Comparison of ENCODE assay signal across 18 cellular contexts in genomic region chr4:10085828-10086505, GRCh38. TPM values are rescaled to one million over a fixed set of nuclear protein-coding genes. Genes with fewer than 3 reads are reported as not detected.
DNase-seq lines count a peak whose midpoint lies in the region; ATAC-seq, FAIRE-seq and TF ChIP-seq lines count a peak whose summit lies in the region.
"Had no signal": no experiment of that assay in that cellular context is flagged by ENCODE, and none has a peak within 500 bp of the region (broad histone marks: within the 10 kb centered on the region; RNA-seq: fewer than 3 reads in every experiment).

No MANE protein-coding gene starts in this region.

- intact Hi-C loops in GM12878 (cut with micrococcal nuclease; ENCODE audit: unreplicated experiment): no loop called here

- SMC1A ChIA-PET in GM12878 (lab: Charles Lee; ENCODE audit: uncharacterized antibody, unreplicated experiment): no interaction called here

- peaks cover 2 to 10% of the 10 kb centered on the region in 2 donors for H3K4me1 Mint-ChIP-seq in stimulated activated naive B cell treated with anti-CD40 and anti-IgM and Interleukin-4, amounts not matched to agents 10 μg/mL and 1 μg/mL and 100 μg/mL, for 72 hours
- H3K4me1 Mint-ChIP-seq: memory B cell had no signal

- H3K4me2 ChIP-seq in GM12878 (ENCODE audit: control insufficient read depth, insufficient read depth): no peak overlapping the region
- H3K4me2 ChIP-seq: A549 had no signal

- no peak for FAIRE-seq in GM12878 (lab: Jason Lieb, UNC)
- FAIRE-seq: A549, urothelium cell line had no signal

- H3K27me3 Mint-ChIP-seq in stimulated activated naive B cell treated with anti-CD40 and anti-IgM and Interleukin-4, amounts not matched to agents 10 μg/mL and 1 μg/mL and 100 μg/mL, for 72 hours: no peaks in the 10 kb centered on the region
- H3K27me3 Mint-ChIP-seq: activated CD4-positive, alpha-beta memory T cell treated with anti-CD3 and anti-CD28 coated beads for 36 hours; CD4-positive, alpha-beta memory T cell; memory B cell had no signal

- peak; percentile 8 for DNase-seq in activated CD8-positive, alpha-beta memory T cell treated with anti-CD3 and anti-CD28 coated beads, Interleukin-2, amount 50 U/mL, for 4 hours
- DNase-seq in activated CD8-positive, alpha-beta memory T cell treated with anti-CD3 and anti-CD28 coated beads, Interleukin-2, amount 50 U/mL, for 48 hours: no peak
- DNase-seq in GM12878 (ENCODE audit: low read depth, low spot score): no peak
- DNase-seq in stimulated activated naive B cell treated with anti-CD40 and anti-IgM and Interleukin-4, amounts not matched to agents 10 μg/mL and 1 μg/mL and 100 μg/mL, for 72 hours: no peak
- DNase-seq in superior temporal gyrus (ENCODE audit: extremely low spot score): no peak
- DNase-seq: activated CD4-positive, alpha-beta memory T cell treated with anti-CD3 and anti-CD28 coated beads for 36 hours; dermis blood vessel endothelial cell; DND-41; KBM-7; NCI-H1105; NCI-H774 had no signal

- H3K4me3 ChIP-seq in GM12878: no peak overlapping the region
- H3K4me3 ChIP-seq: A549 had no signal

- H3K4me1 ChIP-seq in GM12878 (ENCODE audit: control insufficient read depth, insufficient read depth, low read length): no peaks in the 10 kb centered on the region
- H3K4me1 ChIP-seq: A549 had no signal

- ATAC-seq in GM12878 (no peak), GM21786 (IDR thresholded peaks at IDR 0.05; ENCODE audit: unreplicated experiment) (no peak), HG03139 (IDR thresholded peaks at IDR 0.05; ENCODE audit: unreplicated experiment) (no peak)
- ATAC-seq in stimulated activated naive B cell treated with anti-CD40 and anti-IgM and Interleukin-4, amounts not matched to agents 10 μg/mL and 1 μg/mL and 100 μg/mL, for 72 hours (replicated peaks): no peak
- ATAC-seq: A549 had no signal

- H3K9ac ChIP-seq in GM12878 (ENCODE audit: control insufficient read depth, insufficient read depth, low read length): no peak overlapping the region

- RAD21 ChIA-PET in GM12878 (lab: Charles Lee; ENCODE audit: unreplicated experiment): no interaction called here

- POLR2A ChIA-PET in GM12878 (lab: Charles Lee): no interaction called here

- no peak overlapping the region for H3K4me3 Mint-ChIP-seq in stimulated activated naive B cell treated with anti-CD40 and anti-IgM and Interleukin-4, amounts not matched to agents 10 μg/mL and 1 μg/mL and 100 μg/mL, for 72 hours
- H3K4me3 Mint-ChIP-seq: activated CD4-positive, alpha-beta memory T cell treated with anti-CD3 and anti-CD28 coated beads for 36 hours; CD4-positive, alpha-beta memory T cell; memory B cell had no signal

- H2AFZ ChIP-seq in GM12878 (ENCODE audit: control insufficient read depth, low read depth, low read length): no peak overlapping the region

- no peaks in the 10 kb centered on the region for H3K9me3 Mint-ChIP-seq in stimulated activated naive B cell treated with anti-CD40 and anti-IgM and Interleukin-4, amounts not matched to agents 10 μg/mL and 1 μg/mL and 100 μg/mL, for 72 hours
- H3K9me3 Mint-ChIP-seq: activated CD4-positive, alpha-beta memory T cell treated with anti-CD3 and anti-CD28 coated beads for 36 hours; CD4-positive, alpha-beta memory T cell; memory B cell had no signal

- CTCF ChIA-PET in GM12878 (lab: Yijun Ruan, JAX): no interaction called here

- no TSS peak for BruUV-seq in GM12878 (replicated peaks; lab: Mats Ljungman, UMichigan)

- H3K27me3 ChIP-seq in GM12878 (replicated peaks in 1 of 2; ENCODE audit: control insufficient read depth in 2 of 2, insufficient read depth in 2 of 2, low read length in 1 of 2) (no peaks in the 10 kb centered on the region), layer of hippocampus (ENCODE audit: control insufficient read depth, insufficient read depth, low read length) (no peaks in the 10 kb centered on the region)

- peaks cover 57 to 58% of the 10 kb centered on the region in 2 donors for H3K36me3 Mint-ChIP-seq in stimulated activated naive B cell treated with anti-CD40 and anti-IgM and Interleukin-4, amounts not matched to agents 10 μg/mL and 1 μg/mL and 100 μg/mL, for 72 hours

- no peak for TF ChIP-seq EP300 in GM12878 (IDR thresholded peaks at IDR 0.05; ENCODE audit: borderline replicate concordance in 1 of 2, control insufficient read depth in 1 of 2, low read depth in 2 of 2, low read length in 2 of 2)

- 95% methylated on average over 22 of the region's 23 CpGs for WGBS in GM12878 (ENCODE audit: insufficient coverage, insufficient replicate concordance, low lambda C conversion rate, missing lambda C conversion rate)

- H3K27ac ChIP-seq in GM12878 (ENCODE audit: control insufficient read depth, insufficient read depth): no peak overlapping the region
- peak overlapping the region; percentile 6 for H3K27ac ChIP-seq in layer of hippocampus (ENCODE audit: low read depth, low read length)
- H3K27ac ChIP-seq: A549 had no signal

- no peak for TF ChIP-seq CTCF in GM12878 (IDR thresholded peaks at IDR 0.05 in 2 of 3, conservative IDR thresholded peaks at IDR 0.05 in 1 of 3; ENCODE audit: control insufficient read depth in 2 of 3, extremely low read depth in 1 of 3, insufficient read depth in 1 of 3, low read depth in 3 of 3, low read length in 3 of 3)

- peaks cover 68 to 75% of the 10 kb centered on the region in 2 experiments for H3K36me3 ChIP-seq in GM12878 (ENCODE audit: control insufficient read depth in 2 of 2, insufficient read depth in 2 of 2, low read length in 1 of 2)

- H3K79me2 ChIP-seq in GM12878 (ENCODE audit: control insufficient read depth, insufficient read depth, low read length): no peaks in the 10 kb centered on the region; the same call in none of the 2 replicates

- no peak for TF ChIP-seq RAD21 in GM12878 (IDR thresholded peaks at IDR 0.05; ENCODE audit: insufficient read depth, low read depth, low read length)

- in situ Hi-C loops in GM12878 (cut with MboI): no loop called here

- H3K27ac Mint-ChIP-seq in stimulated activated naive B cell treated with anti-CD40 and anti-IgM and Interleukin-4, amounts not matched to agents 10 μg/mL and 1 μg/mL and 100 μg/mL, for 72 hours: peak overlapping the region; percentile 68
- H3K27ac Mint-ChIP-seq: activated CD4-positive, alpha-beta memory T cell treated with anti-CD3 and anti-CD28 coated beads for 36 hours; memory B cell had no signal

- H4K20me1 ChIP-seq in GM12878 (ENCODE audit: control insufficient read depth, insufficient read depth): peaks cover 2% of the 10 kb centered on the region

- no peaks in the 10 kb centered on the region for H3K9me3 ChIP-seq in GM12878 (replicated peaks; ENCODE audit: control insufficient read depth, insufficient read depth, low read length)
- H3K9me3 ChIP-seq: A549 had no signal

- 0 out of 2 replicates have a peak, but pooled peaks have one; percentile 27 for TF ChIP-seq POLR2A in GM12878 (IDR thresholded peaks at IDR 0.05; ENCODE audit: low read depth, low read length)

TF ChIP-seq in GM12878, 131 proteins besides CTCF, POLR2A, EP300 and RAD21 (continues in another document):
- TF ChIP-seq ZNF592 (IDR thresholded peaks at IDR 0.05) (no peak), NRF1 (conservative IDR thresholded peaks at IDR 0.05; ENCODE audit: low read depth, low read length) (no peak), HDAC6 (IDR thresholded peaks at IDR 0.05; ENCODE audit: unreplicated experiment) (no peak), SMARCA5 (IDR thresholded peaks at IDR 0.05) (no peak)

RNA-seq across cellular contexts. Expression of gene WDR1, which starts 30.6 kb away (rescaled TPM):
- total RNA-seq in GM12878 (2013; cell fraction: nucleolus; rRNA removed): 70.7 and 75.4 TPM in 2 replicates
- total RNA-seq in GM12878 (2014; rRNA removed): 250 and 290 TPM in 2 replicates
- 202 and 221 TPM in 2 replicates for total RNA-seq in GM12878 (2014; rRNA removed; fragmentation: Illumina TruSeq; extraction: Trizol)
- 397 and 420 TPM in 2 replicates for total RNA-seq in GM12878 (2021)
- 99.8 TPM for polyA plus RNA-seq in GM12878 (2011; ENCODE audit: low read depth)
- 297 and 322 TPM in 2 replicates for polyA plus RNA-seq in GM12878 (2011; rRNA removed)
- polyA plus RNA-seq in GM12878 (2011; cell fraction: cytosol; rRNA removed): 401 and 501 TPM in 2 replicates
- 291 and 412 TPM in 2 replicates for polyA plus RNA-seq in GM12878 (2011; cell fraction: nucleus; rRNA removed)
- polyA plus RNA-seq in GM12878 (2012): 164 and 182 TPM in 2 replicates
- polyA plus RNA-seq in GM12878 (2014; fragmentation: Illumina TruSeq; extraction: Trizol): 289 and 325 TPM in 2 replicates
- polyA plus RNA-seq in GM12878 (2014; fragmentation: Nextera tagmentation; extraction: Ambion mirVana): 10 to 100 TPM; 28.5 to 57.1 TPM
- 276 and 292 TPM in 2 replicates for polyA plus RNA-seq in GM12878 (2014; rRNA removed)
- polyA plus RNA-seq in GM12878 (2016; fragmentation: Nextera tagmentation; extraction: Ambion mirVana): 100 to 1,000 TPM; 334 to 348 TPM
- polyA minus RNA-seq in GM12878 (2011; rRNA and poly(A)+ RNA removed): 278 and 351 TPM in 2 replicates
- 100.0 and 127 TPM in 2 replicates for polyA minus RNA-seq in GM12878 (2011; cell fraction: cytosol; rRNA and poly(A)+ RNA removed)
- 60.9 and 119 TPM in 2 replicates for polyA minus RNA-seq in GM12878 (2011; cell fraction: nucleus; rRNA and poly(A)+ RNA removed)
